11 cellular contexts compared by ENCODE assay signal in genomic region chr1:1859970-1860691, GRCh38. TPM values are rescaled to one million over a fixed set of nuclear protein-coding genes. Genes with fewer than 3 reads are reported as not detected.
A peak's percentile ranks its signal among the peaks of the same experiment; 100 is the strongest.
DNase-seq lines count a peak whose midpoint lies in the region; ATAC-seq, FAIRE-seq and TF ChIP-seq lines count a peak whose summit lies in the region.
"Not testable (repeated sequence)": the region's sequence is repeated elsewhere in the genome, so short reads cannot be mapped to it uniquely, and the experiment has no call there.
"Had no signal": no experiment of that assay in that cellular context is flagged by ENCODE, and none has a peak within 500 bp of the region (broad histone marks: within the 10 kb centered on the region; RNA-seq: fewer than 3 reads in every experiment).

No MANE protein-coding gene starts in this region.

- peaks cover 28% of the 10 kb centered on the region for H3K4me1 ChIP-seq in endothelial cell of umbilical vein (ENCODE audit: control insufficient read depth, extremely low read depth, insufficient read depth, low read length)
- H3K4me1 ChIP-seq in keratinocyte (ENCODE audit: control insufficient read depth, extremely low read depth, insufficient read depth, low read length) = peaks cover 26% of the 10 kb centered on the region
- H3K4me1 ChIP-seq in neuronal stem cell (ENCODE audit: control insufficient read depth in 2 of 2, insufficient read depth in 1 of 2, low read depth in 1 of 2, low read length in 2 of 2) = not testable (repeated sequence)

- not testable (repeated sequence) for H3K27me3 Mint-ChIP-seq in IgD-negative memory B cell; T-helper 17 cell; activated naive CD8-positive, alpha-beta T cell treated with anti-CD3 and anti-CD28 coated beads, Interleukin-2, amount 10 ng/mL, durations not matched to agents 7 days and 5 days; stimulated activated naive CD8-positive, alpha-beta T cell treated with anti-CD3 and anti-CD28 coated beads, Interleukin-15, Interleukin-2, amounts not matched to agents 100 ng/mL and 50 ng/mL, for 24 hours

- not testable (repeated sequence) for H3K79me1 ChIP-seq in neuronal stem cell (ENCODE audit: low read depth, low read length)

- not testable (repeated sequence) for H3K4ac ChIP-seq in neuronal stem cell (ENCODE audit: low read length)

- H3K4me2 ChIP-seq in endothelial cell of umbilical vein (ENCODE audit: insufficient read depth, low read length) = peak overlapping the region; percentile 13
- not testable (repeated sequence) for H3K4me2 ChIP-seq in keratinocyte (ENCODE audit: control insufficient read depth, extremely low read depth, insufficient read depth, low read depth, low read length); neuronal stem cell (ENCODE audit: insufficient read depth, low read length, poor library complexity, severe bottlenecking)

- H3K27me3 ChIP-seq in endothelial cell of umbilical vein (ENCODE audit: control insufficient read depth in 2 of 2, insufficient read depth in 2 of 2, low read length in 2 of 2); keratinocyte (ENCODE audit: control insufficient read depth, extremely low read depth, insufficient read depth, low read length); neuronal stem cell (ENCODE audit: control insufficient read depth in 3 of 3, insufficient read depth in 3 of 3, low read depth in 1 of 3, low read length in 3 of 3): not testable (repeated sequence)

- peak overlapping the region in 3 of 4 donors; percentile 36 to 87 (median 80) for H3K4me3 Mint-ChIP-seq in IgD-negative memory B cell
- peak overlapping the region; percentile 56 for H3K4me3 Mint-ChIP-seq in T-helper 17 cell
- peak overlapping the region; percentile 8 for H3K4me3 Mint-ChIP-seq in activated naive CD8-positive, alpha-beta T cell treated with anti-CD3 and anti-CD28 coated beads, Interleukin-2, amount 10 ng/mL, durations not matched to agents 7 days and 5 days
- H3K4me3 Mint-ChIP-seq in stimulated activated naive CD8-positive, alpha-beta T cell treated with anti-CD3 and anti-CD28 coated beads, Interleukin-15, Interleukin-2, amounts not matched to agents 100 ng/mL and 50 ng/mL, for 24 hours = peak overlapping the region; percentile 10

- not testable (repeated sequence) for BruUV-seq in endothelial cell of umbilical vein (replicated peaks; lab: Mats Ljungman, UMichigan)

- H3K9me3 ChIP-seq in T-helper 17 cell (ENCODE audit: control insufficient read depth, low read length, poor library complexity, severe bottlenecking); endothelial cell of umbilical vein (replicated peaks; ENCODE audit: control insufficient read depth, insufficient read depth, low read length); keratinocyte (ENCODE audit: control insufficient read depth, low read depth, low read length); neuronal stem cell (replicated peaks in 1 of 2; ENCODE audit: control insufficient read depth in 2 of 2, insufficient read depth in 1 of 2, low read depth in 1 of 2, low read length in 2 of 2): not testable (repeated sequence)

- not testable (repeated sequence) for H3K9me1 ChIP-seq in endothelial cell of umbilical vein (replicated peaks; ENCODE audit: control insufficient read depth, extremely low read depth, insufficient read depth, low read length); keratinocyte (ENCODE audit: control insufficient read depth, extremely low read depth, insufficient read depth, low read length)

- not testable (repeated sequence) for H3K36me3 ChIP-seq in endothelial cell of umbilical vein (ENCODE audit: control insufficient read depth in 2 of 2, extremely low read depth in 1 of 2, insufficient read depth in 2 of 2, low read length in 2 of 2)
- H3K36me3 ChIP-seq in keratinocyte (ENCODE audit: control insufficient read depth in 2 of 2, extremely low read depth in 1 of 2, insufficient read depth in 2 of 2, low read length in 2 of 2) (peaks cover 7 to 19% of the 10 kb centered on the region in 2 experiments), neuronal stem cell (replicated peaks in 1 of 2; ENCODE audit: control insufficient read depth in 2 of 2, insufficient read depth in 2 of 2, low read length in 2 of 2) (peaks cover 3 to 59% of the 10 kb centered on the region in 2 donors)

- intact Hi-C loops in endothelial cell of umbilical vein (cut with micrococcal nuclease) = not testable (repeated sequence)

- CTCF ChIA-PET in endothelial cell of umbilical vein (lab: Charles Lee) = interaction anchor here (1.2 to 1.7 kb wide), 2 partner anchors 12 to 46 kb away, joined by 3 to 6 read pairs; no protein-coding TSS in a partner anchor

- not testable (repeated sequence) for H4K8ac ChIP-seq in neuronal stem cell (ENCODE audit: low read depth, low read length)

- not testable (repeated sequence) for H3K4me3 ChIP-seq in endothelial cell of umbilical vein (replicated peaks in 1 of 3; ENCODE audit: insufficient read depth in 1 of 3, low read depth in 1 of 3, low read length in 3 of 3); neuronal stem cell (ENCODE audit: low read length in 2 of 2)
- H3K4me3 ChIP-seq in keratinocyte (ENCODE audit: control insufficient read depth in 2 of 3, extremely low read depth in 1 of 3, insufficient read depth in 2 of 3, low read depth in 1 of 3, low read length in 3 of 3) = peak overlapping the region in 1 of 3 experiments; percentile 13

- not testable (repeated sequence) for H3K23ac ChIP-seq in neuronal stem cell (ENCODE audit: low read depth, low read length, poor library complexity)

- ATAC-seq in T-helper 17 cell; activated naive CD8-positive, alpha-beta T cell treated with anti-CD3 and anti-CD28 coated beads, Interleukin-2, amount 10 ng/mL, durations not matched to agents 7 days and 5 days (ENCODE audit: low read depth): not testable (repeated sequence)

- H3K4me1 Mint-ChIP-seq in IgD-negative memory B cell (peaks cover 57 to 64% (median 61%) of the 10 kb centered on the region in 3 donors), T-helper 17 cell (peaks cover 45% of the 10 kb centered on the region)
- H3K4me1 Mint-ChIP-seq in activated naive CD8-positive, alpha-beta T cell treated with anti-CD3 and anti-CD28 coated beads, Interleukin-2, amount 10 ng/mL, durations not matched to agents 7 days and 5 days = peaks cover 28% of the 10 kb centered on the region
- peaks cover 78% of the 10 kb centered on the region for H3K4me1 Mint-ChIP-seq in stimulated activated naive CD8-positive, alpha-beta T cell treated with anti-CD3 and anti-CD28 coated beads, Interleukin-15, Interleukin-2, amounts not matched to agents 100 ng/mL and 50 ng/mL, for 24 hours (ENCODE audit: low read depth)

- H3K27ac Mint-ChIP-seq in IgD-negative memory B cell (peak overlapping the region in 2 of 3 donors; percentile 80), T-helper 17 cell (peak overlapping the region; percentile 89)
- H3K27ac Mint-ChIP-seq in activated naive CD8-positive, alpha-beta T cell treated with anti-CD3 and anti-CD28 coated beads, Interleukin-2, amount 10 ng/mL, durations not matched to agents 7 days and 5 days = not testable (repeated sequence)
- H3K27ac Mint-ChIP-seq in stimulated activated naive CD8-positive, alpha-beta T cell treated with anti-CD3 and anti-CD28 coated beads, Interleukin-15, Interleukin-2, amounts not matched to agents 100 ng/mL and 50 ng/mL, for 24 hours = peak overlapping the region; percentile 60

- not testable (repeated sequence) for H2AK5ac ChIP-seq in neuronal stem cell (ENCODE audit: low read depth, low read length)

- H2BK5ac ChIP-seq in neuronal stem cell (ENCODE audit: low read length) = not testable (repeated sequence)

- H3K9me3 Mint-ChIP-seq in IgD-negative memory B cell; activated naive CD8-positive, alpha-beta T cell treated with anti-CD3 and anti-CD28 coated beads, Interleukin-2, amount 10 ng/mL, durations not matched to agents 7 days and 5 days; stimulated activated naive CD8-positive, alpha-beta T cell treated with anti-CD3 and anti-CD28 coated beads, Interleukin-15, Interleukin-2, amounts not matched to agents 100 ng/mL and 50 ng/mL, for 24 hours: not testable (repeated sequence)

- H3K18ac ChIP-seq in neuronal stem cell (ENCODE audit: low read length) = not testable (repeated sequence)

- WGBS in neuronal stem cell (ENCODE audit: extremely low coverage in 2 of 2, insufficient read length in 2 of 2, insufficient replicate concordance in 1 of 2), 2 donors = no CpG with 5 or more reads among the region's 8 CpGs

- H3K27ac ChIP-seq in C4-2B (peak overlapping the region; percentile 83), neuronal stem cell (replicated peaks; ENCODE audit: low read length) (peak overlapping the region; percentile 67)
- not testable (repeated sequence) for H3K27ac ChIP-seq in endothelial cell of umbilical vein (ENCODE audit: insufficient read depth, low read depth, low read length); keratinocyte (ENCODE audit: control insufficient read depth, insufficient read depth, low read length)

- TF ChIP-seq CTCF in C4-2B (conservative IDR thresholded peaks at IDR 0.05); endothelial cell of umbilical vein (IDR thresholded peaks at IDR 0.05; ENCODE audit: extremely low read depth in 1 of 2, insufficient read depth in 1 of 2, low read depth in 1 of 2, low read length in 2 of 2); keratinocyte (optimal IDR thresholded peaks at IDR 0.05 in 1 of 3, IDR thresholded peaks at IDR 0.05 in 1 of 3, conservative IDR thresholded peaks at IDR 0.05 in 1 of 3; ENCODE audit: extremely low read depth in 1 of 3, insufficient read depth in 2 of 3, low read length in 3 of 3): not testable (repeated sequence)

- dilution Hi-C loops in endothelial cell of umbilical vein (cut with MboI; ENCODE audit: extremely low pct_ligation_motif_present, low sequenced_read_pairs); keratinocyte (cut with MboI; ENCODE audit: extremely low pct_ligation_motif_present, low sequenced_read_pairs): not testable (repeated sequence)

- TF ChIP-seq POLR2A in endothelial cell of umbilical vein (IDR thresholded peaks at IDR 0.05; ENCODE audit: low read depth, low read length) = not testable (repeated sequence)

- POLR2A ChIA-PET in activated naive CD8-positive, alpha-beta T cell treated with anti-CD3 and anti-CD28 coated beads, Interleukin-2, amount 10 ng/mL, durations not matched to agents 7 days and 5 days (lab: Charles Lee); endothelial cell of umbilical vein (lab: Charles Lee): not testable (repeated sequence)

- H3K9ac ChIP-seq in endothelial cell of umbilical vein (replicated peaks; ENCODE audit: extremely low read depth, insufficient read depth, low read length); keratinocyte (ENCODE audit: control insufficient read depth, extremely low read depth, insufficient read depth, low read length); neuronal stem cell (ENCODE audit: low read depth, low read length, poor library complexity): not testable (repeated sequence)

- H2BK120ac ChIP-seq in neuronal stem cell (ENCODE audit: low read depth, low read length) = not testable (repeated sequence)

- DNase-seq in T-helper 17 cell; activated naive CD8-positive, alpha-beta T cell treated with anti-CD3 and anti-CD28 coated beads, Interleukin-2, amount 10 ng/mL, durations not matched to agents 7 days and 5 days; endothelial cell of umbilical vein (ENCODE audit: low read depth, low spot score); keratinocyte (ENCODE audit: low read depth, low spot score); neuronal stem cell (ENCODE audit: low spot score): not testable (repeated sequence)

- H3K14ac ChIP-seq in neuronal stem cell (ENCODE audit: low read length) = not testable (repeated sequence)

- not testable (repeated sequence) for FAIRE-seq in endothelial cell of umbilical vein (lab: Jason Lieb, UNC)
- peak; percentile 17 for FAIRE-seq in keratinocyte (lab: Jason Lieb, UNC)

- H4K91ac ChIP-seq in neuronal stem cell (ENCODE audit: low read depth, low read length, poor library complexity) = not testable (repeated sequence)

- H3K79me2 ChIP-seq in endothelial cell of umbilical vein (ENCODE audit: control insufficient read depth, insufficient read depth, low read length) (peaks cover 98% of the 10 kb centered on the region), keratinocyte (ENCODE audit: control insufficient read depth, insufficient read depth, low read length) (peaks cover 99% of the 10 kb centered on the region)

- H3K36me3 Mint-ChIP-seq in IgD-negative memory B cell; T-helper 17 cell (ENCODE audit: low read depth): not testable (repeated sequence)
- H3K36me3 Mint-ChIP-seq in activated naive CD8-positive, alpha-beta T cell treated with anti-CD3 and anti-CD28 coated beads, Interleukin-2, amount 10 ng/mL, durations not matched to agents 7 days and 5 days = peaks cover 10% of the 10 kb centered on the region
- peaks cover 20% of the 10 kb centered on the region for H3K36me3 Mint-ChIP-seq in stimulated activated naive CD8-positive, alpha-beta T cell treated with anti-CD3 and anti-CD28 coated beads, Interleukin-15, Interleukin-2, amounts not matched to agents 100 ng/mL and 50 ng/mL, for 24 hours (ENCODE audit: low read depth)

- H4K20me1 ChIP-seq in endothelial cell of umbilical vein (replicated peaks; ENCODE audit: control insufficient read depth, extremely low read depth, insufficient read depth, low read length) = not testable (repeated sequence)
- H4K20me1 ChIP-seq in keratinocyte (ENCODE audit: control insufficient read depth, extremely low read depth, insufficient read depth, low read length) = peaks cover 72% of the 10 kb centered on the region

- H2AFZ ChIP-seq in endothelial cell of umbilical vein (ENCODE audit: low read depth, low read length); keratinocyte (ENCODE audit: control insufficient read depth, low read length); neuronal stem cell (ENCODE audit: low read length): not testable (repeated sequence)

- H2BK15ac ChIP-seq in neuronal stem cell (ENCODE audit: low read length) = not testable (repeated sequence)

- H2BK12ac ChIP-seq in neuronal stem cell (ENCODE audit: low read length) = not testable (repeated sequence)

RNA-seq across cellular contexts. Expression of gene GNB1, which starts 30.8 kb away (rescaled TPM):
- polyA plus RNA-seq in IgD-negative memory B cell (40.0 TPM), endothelial cell of umbilical vein (460 and 501 TPM in 2 replicates), keratinocyte (352 to 441 TPM (median 364 TPM) in 3 replicates)
- total RNA-seq in T-helper 17 cell (100 to 1,000 TPM; 236 to 255 TPM), endothelial cell of umbilical vein (519 and 529 TPM in 2 replicates)
- 100 to 1,000 TPM; 353 to 372 TPM for total RNA-seq in activated naive CD8-positive, alpha-beta T cell treated with anti-CD3 and anti-CD28 coated beads, Interleukin-2, amount 10 ng/mL, durations not matched to agents 7 days and 5 days
- 434 and 501 TPM in 2 replicates for polyA plus RNA-seq in endothelial cell of umbilical vein (2011; cell fraction: cytosol; rRNA removed)
- 332 and 347 TPM in 2 replicates for polyA plus RNA-seq in endothelial cell of umbilical vein (2011; cell fraction: nucleus; rRNA removed)
- 344 and 385 TPM in 2 replicates for polyA plus RNA-seq in endothelial cell of umbilical vein (2012)
- polyA minus RNA-seq in endothelial cell of umbilical vein (661 and 736 TPM in 2 replicates), keratinocyte (579 to 781 TPM (median 600 TPM) in 3 replicates)
- 141 TPM for polyA minus RNA-seq in endothelial cell of umbilical vein (2011; cell fraction: cytosol; rRNA and poly(A)+ RNA removed)
- polyA minus RNA-seq in endothelial cell of umbilical vein (2011; cell fraction: nucleus; rRNA and poly(A)+ RNA removed) = 164 and 199 TPM in 2 replicates
- polyA plus RNA-seq in keratinocyte (2011; ENCODE audit: low read depth) = 233 TPM
- polyA plus RNA-seq in keratinocyte (2011; cell fraction: cytosol; rRNA removed) = 438 and 465 TPM in 2 replicates
- 268 and 296 TPM in 2 replicates for polyA plus RNA-seq in keratinocyte (2011; cell fraction: nucleus; rRNA removed)
- polyA plus RNA-seq in keratinocyte (2012; ENCODE audit: low replicate concordance) = 230 and 477 TPM in 2 replicates
- polyA minus RNA-seq in keratinocyte (2011; cell fraction: cytosol; rRNA and poly(A)+ RNA removed) = 406 TPM
- polyA minus RNA-seq in keratinocyte (2011; cell fraction: nucleus; rRNA and poly(A)+ RNA removed) = 112 and 177 TPM in 2 replicates
- polyA plus RNA-seq in neuronal stem cell (2013, experiment 1 of 2) = 291 TPM
- polyA plus RNA-seq in neuronal stem cell (2013, experiment 2 of 2) = 287 TPM

RNA-seq across cellular contexts. Expression of gene CALML6, which starts 54.9 kb away (rescaled TPM):
- polyA plus RNA-seq in IgD-negative memory B cell (not detected), endothelial cell of umbilical vein (0.19 and 0.36 TPM in 2 replicates), keratinocyte (0.08 to 0.45 TPM in 2 of 3 replicates, not detected in the other)
- total RNA-seq in T-helper 17 cell (under 1 TPM; 0.35 to 0.55 TPM), endothelial cell of umbilical vein (0.44 and 0.85 TPM in 2 replicates)
- total RNA-seq in activated naive CD8-positive, alpha-beta T cell treated with anti-CD3 and anti-CD28 coated beads, Interleukin-2, amount 10 ng/mL, durations not matched to agents 7 days and 5 days = under 1 TPM in 1 of 2 experiments, not detected in 1; 0.82 TPM
- 0.08 TPM in 1 of 2 replicates, not detected in the other for polyA plus RNA-seq in endothelial cell of umbilical vein (2011; cell fraction: cytosol; rRNA removed)
- 2.7 and 3.1 TPM in 2 replicates for polyA plus RNA-seq in endothelial cell of umbilical vein (2011; cell fraction: nucleus; rRNA removed)
- polyA plus RNA-seq in endothelial cell of umbilical vein (2012) = 0.20 and 0.31 TPM in 2 replicates
- polyA minus RNA-seq in endothelial cell of umbilical vein (not detected in 2 replicates), keratinocyte (0.36 TPM in 1 of 3 replicates, not detected in the others)
- not detected for polyA minus RNA-seq in endothelial cell of umbilical vein (2011; cell fraction: cytosol; rRNA and poly(A)+ RNA removed)
- not detected in 2 replicates for polyA minus RNA-seq in endothelial cell of umbilical vein (2011; cell fraction: nucleus; rRNA and poly(A)+ RNA removed)
- polyA plus RNA-seq in keratinocyte (2011; ENCODE audit: low read depth) = 0.26 TPM
- not detected in 2 replicates for polyA plus RNA-seq in keratinocyte (2011; cell fraction: cytosol; rRNA removed)
- polyA plus RNA-seq in keratinocyte (2011; cell fraction: nucleus; rRNA removed) = 2.6 and 3.3 TPM in 2 replicates
- polyA plus RNA-seq in keratinocyte (2012; ENCODE audit: low replicate concordance) = 0.11 and 0.71 TPM in 2 replicates
- polyA minus RNA-seq in keratinocyte (2011; cell fraction: cytosol; rRNA and poly(A)+ RNA removed) = not detected
- 0.62 TPM in 1 of 2 replicates, not detected in the other for polyA minus RNA-seq in keratinocyte (2011; cell fraction: nucleus; rRNA and poly(A)+ RNA removed)
- polyA plus RNA-seq in neuronal stem cell (2013, experiment 1 of 2) = 0.07 TPM
- 0.08 TPM for polyA plus RNA-seq in neuronal stem cell (2013, experiment 2 of 2)
- total RNA-seq: G401, pulmonary artery endothelial cell had no signal

RNA-seq across cellular contexts. Expression of gene TMEM52, which starts 58.9 kb away (rescaled TPM):
- polyA plus RNA-seq in IgD-negative memory B cell (not detected), endothelial cell of umbilical vein (1.7 and 2.0 TPM in 2 replicates), keratinocyte (0.10 to 0.35 TPM (median 0.10 TPM) in 3 replicates)
- total RNA-seq in T-helper 17 cell (under 1 TPM in 1 of 2 donors, not detected in 1; 0.52 TPM), endothelial cell of umbilical vein (1.2 and 1.6 TPM in 2 replicates)
- total RNA-seq in activated naive CD8-positive, alpha-beta T cell treated with anti-CD3 and anti-CD28 coated beads, Interleukin-2, amount 10 ng/mL, durations not matched to agents 7 days and 5 days = not detected
- polyA plus RNA-seq in endothelial cell of umbilical vein (2011; cell fraction: cytosol; rRNA removed) = 0.92 and 1.5 TPM in 2 replicates
- polyA plus RNA-seq in endothelial cell of umbilical vein (2011; cell fraction: nucleus; rRNA removed) = 1.1 TPM in 2 replicates
- 0.92 and 0.94 TPM in 2 replicates for polyA plus RNA-seq in endothelial cell of umbilical vein (2012)
- polyA minus RNA-seq in endothelial cell of umbilical vein (0.51 and 2.6 TPM in 2 replicates), keratinocyte (2.0 TPM in 1 of 3 replicates, not detected in the others)
- not detected for polyA minus RNA-seq in endothelial cell of umbilical vein (2011; cell fraction: cytosol; rRNA and poly(A)+ RNA removed)
- 0.38 TPM in 1 of 2 replicates, not detected in the other for polyA minus RNA-seq in endothelial cell of umbilical vein (2011; cell fraction: nucleus; rRNA and poly(A)+ RNA removed)
- polyA plus RNA-seq in keratinocyte (2011; ENCODE audit: low read depth) = not detected
- polyA plus RNA-seq in keratinocyte (2011; cell fraction: cytosol; rRNA removed) = 0.14 and 0.17 TPM in 2 replicates
- polyA plus RNA-seq in keratinocyte (2011; cell fraction: nucleus; rRNA removed) = 0.18 and 0.41 TPM in 2 replicates
- 0.17 and 0.31 TPM in 2 replicates for polyA plus RNA-seq in keratinocyte (2012; ENCODE audit: low replicate concordance)
- not detected for polyA minus RNA-seq in keratinocyte (2011; cell fraction: cytosol; rRNA and poly(A)+ RNA removed)
- not detected in 2 replicates for polyA minus RNA-seq in keratinocyte (2011; cell fraction: nucleus; rRNA and poly(A)+ RNA removed)
- polyA plus RNA-seq in neuronal stem cell (2013, experiment 1 of 2) = 7.3 TPM
- 7.1 TPM for polyA plus RNA-seq in neuronal stem cell (2013, experiment 2 of 2)
- total RNA-seq: dermis blood vessel endothelial cell had no signal

Comparison
In these comparisons a context has a peak if more than half of its experiments do, and no peak if none do; other contexts are left out.
1. H3K4me3 Mint-ChIP-seq: peak in every context shown above with its lines; median percentile 80 in IgD-negative memory B cell; 56 in T-helper 17 cell; 10 in stimulated activated naive CD8-positive, alpha-beta T cell treated with anti-CD3 and anti-CD28 coated beads, Interleukin-15, Interleukin-2, amounts not matched to agents 100 ng/mL and 50 ng/mL, for 24 hours; 8 in activated naive CD8-positive, alpha-beta T cell treated with anti-CD3 and anti-CD28 coated beads, Interleukin-2, amount 10 ng/mL, durations not matched to agents 7 days and 5 days.